Comparison of ENCODE assay signal across 15 cellular contexts in the genomic region with DNA sequence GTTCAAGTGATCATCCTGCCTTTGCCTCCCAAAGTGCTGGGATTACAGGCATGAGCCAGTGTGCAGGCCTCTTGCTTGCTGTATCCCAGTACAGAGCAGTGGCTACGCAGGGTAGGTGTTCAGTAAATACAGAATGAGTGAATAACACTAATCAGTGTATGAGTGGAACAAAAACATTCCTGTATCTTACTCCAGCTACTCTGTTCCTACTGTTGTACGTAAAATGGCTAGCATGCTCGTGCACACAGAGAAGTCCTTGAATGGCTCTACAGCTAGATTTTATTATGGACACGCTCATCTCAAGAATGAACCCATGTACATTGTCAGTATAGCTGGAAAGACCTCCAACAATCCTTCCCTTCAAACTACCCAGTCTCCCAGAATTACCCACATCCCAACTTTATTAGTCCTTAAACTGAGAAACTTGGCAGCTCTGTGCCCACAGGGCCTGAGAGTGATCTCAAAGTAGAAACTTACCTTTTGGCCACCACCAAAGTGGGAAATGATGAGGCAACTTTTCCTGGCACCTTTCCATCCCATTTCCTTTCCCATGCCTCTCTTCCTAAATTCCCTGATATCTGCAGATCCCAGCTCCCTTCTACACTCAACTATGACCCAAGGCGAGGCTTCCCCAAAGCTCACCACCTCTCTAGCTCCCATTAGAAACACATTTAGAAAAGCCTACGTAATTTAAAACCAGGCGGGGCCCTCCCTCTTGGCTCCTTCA.
A peak's percentile ranks its signal among the peaks of the same experiment; 100 is the strongest.
DNase-seq lines count a peak whose midpoint lies in the region; ATAC-seq, FAIRE-seq and TF ChIP-seq lines count a peak whose summit lies in the region.
"Had no signal": no experiment of that assay in that cellular context is flagged by ENCODE, and none has a peak within 500 bp of the region (broad histone marks: within the 10 kb centered on the region; RNA-seq: fewer than 3 reads in every experiment).

No MANE protein-coding gene starts in this region.

- POLR2A ChIA-PET in T-cell (lab: Charles Lee): interaction anchor here in 1 of 2 donors (0.5 to 0.7 kb wide), 3 partner anchors 14 to 172 kb away, joined by 3 read pairs; no protein-coding TSS in a partner anchor

- H3K27ac Mint-ChIP-seq in T-cell: peak overlapping the region; percentile 84 to 87
- peak overlapping the region; percentile 50 for H3K27ac Mint-ChIP-seq in stimulated activated memory B cell treated with anti-CD40 and anti-IgM and Interleukin-4, amounts not matched to agents 10 μg/mL and 1 μg/mL and 100 μg/mL, for 72 hours

- no peaks in the 10 kb centered on the region for H3K36me3 ChIP-seq in esophagus squamous epithelium
- H3K36me3 ChIP-seq in kidney (ENCODE audit: control insufficient read depth in 1 of 2, insufficient read depth in 2 of 2, low read length in 2 of 2): no peaks in the 10 kb centered on the region
- H3K36me3 ChIP-seq: brain microvascular endothelial cell had no signal

- no peak for FAIRE-seq in kidney (lab: Jason Lieb, UNC)
- FAIRE-seq: K562 had no signal

- intact Hi-C loops in left colon (cut with DNase I, micrococcal nuclease): no loop called here
- intact Hi-C loops in esophagus squamous epithelium (cut with DNase I): no loop called here
- intact Hi-C loops in kidney (cut with DNase I): no loop called here

- peaks cover 0 to 36% (median 12%) of the 10 kb centered on the region in 3 donors for H3K4me1 ChIP-seq in esophagus squamous epithelium
- H3K4me1 ChIP-seq in kidney (ENCODE audit: control insufficient read depth in 1 of 2, insufficient read depth in 1 of 2, low read depth in 1 of 2, low read length in 2 of 2): peaks cover 3 to 8% of the 10 kb centered on the region in 2 donors

- H3K9me3 ChIP-seq in esophagus squamous epithelium (no peaks in the 10 kb centered on the region), kidney (ENCODE audit: control insufficient read depth in 1 of 2, low read length in 2 of 2) (no peaks in the 10 kb centered on the region)

- peak; percentile 7 for DNase-seq in NCI-H748 (lab: John Stamatoyannopoulos, UW; ENCODE audit: unreplicated experiment)
- no peak for DNase-seq in NCI-H748 treated with DMSO at 0.1 percent for 48 hours (lab: John Stamatoyannopoulos, UW)
- DNase-seq in T-cell: no peak
- DNase-seq in fibroblast of the aortic adventitia (ENCODE audit: low read depth): peak; percentile 42
- DNase-seq in left colon: no peak
- DNase-seq in esophagus squamous epithelium (lab: John Stamatoyannopoulos, UW): no peak
- DNase-seq in kidney: no peak
- DNase-seq: 8988T; activated CD4-positive, alpha-beta T cell treated with anti-CD3 and anti-CD28 coated beads, Interleukin-2, amount 50 U/mL, for 1 hour; glutamatergic neuron; NCI-H1436; T-helper 9 cell had no signal

- H3K4me3 Mint-ChIP-seq in T-cell: peak overlapping the region in 1 of 3 donors; percentile 1
- no peak overlapping the region for H3K4me3 Mint-ChIP-seq in stimulated activated memory B cell treated with anti-CD40 and anti-IgM and Interleukin-4, amounts not matched to agents 10 μg/mL and 1 μg/mL and 100 μg/mL, for 72 hours

- H3K4me1 Mint-ChIP-seq in T-cell: peaks cover 75 to 78% (median 78%) of the 10 kb centered on the region in 3 donors
- H3K4me1 Mint-ChIP-seq in stimulated activated memory B cell treated with anti-CD40 and anti-IgM and Interleukin-4, amounts not matched to agents 10 μg/mL and 1 μg/mL and 100 μg/mL, for 72 hours: peaks cover 31% of the 10 kb centered on the region

- TF ChIP-seq CTCF in fibroblast of the aortic adventitia (IDR thresholded peaks at IDR 0.05; ENCODE audit: insufficient read depth, low read length) (no peak), esophagus squamous epithelium (IDR thresholded peaks at IDR 0.05) (no peak), kidney (IDR thresholded peaks at IDR 0.05; ENCODE audit: borderline replicate concordance, extremely low read depth, insufficient read depth) (no peak)

- CTCF ChIA-PET in T-cell (lab: Charles Lee): interaction anchor here (0.6 to 1.1 kb wide), 6 partner anchors 11 to 1534 kb away, joined by 3 read pairs; no protein-coding TSS in a partner anchor

- WGBS in esophagus squamous epithelium, 2 donors: 80 to 85% methylated on average over 6 to 7 of the region's 7 CpGs

- no peaks in the 10 kb centered on the region for H3K27me3 Mint-ChIP-seq in T-cell
- H3K27me3 Mint-ChIP-seq in stimulated activated memory B cell treated with anti-CD40 and anti-IgM and Interleukin-4, amounts not matched to agents 10 μg/mL and 1 μg/mL and 100 μg/mL, for 72 hours: no peaks in the 10 kb centered on the region

- H3K4me3 ChIP-seq in fibroblast of the aortic adventitia (ENCODE audit: low read depth, low read length) (no peak overlapping the region), esophagus squamous epithelium (no peak overlapping the region), kidney (ENCODE audit: low read length in 2 of 2) (no peak overlapping the region)
- H3K4me3 ChIP-seq: K562 had no signal

- no peaks in the 10 kb centered on the region for H3K9me3 Mint-ChIP-seq in T-cell
- H3K9me3 Mint-ChIP-seq in stimulated activated memory B cell treated with anti-CD40 and anti-IgM and Interleukin-4, amounts not matched to agents 10 μg/mL and 1 μg/mL and 100 μg/mL, for 72 hours: no peaks in the 10 kb centered on the region

- H3K36me3 Mint-ChIP-seq in T-cell: peaks cover 13% of the 10 kb centered on the region
- H3K36me3 Mint-ChIP-seq in stimulated activated memory B cell treated with anti-CD40 and anti-IgM and Interleukin-4, amounts not matched to agents 10 μg/mL and 1 μg/mL and 100 μg/mL, for 72 hours: peaks cover 6% of the 10 kb centered on the region

- ATAC-seq in T-cell (replicated peaks in 1 of 4): no peak
- no peak for ATAC-seq in stimulated activated memory B cell treated with anti-CD40 and anti-IgM and Interleukin-4, amounts not matched to agents 10 μg/mL and 1 μg/mL and 100 μg/mL, for 72 hours
- ATAC-seq in left colon: no peak
- ATAC-seq: K562 had no signal

- H3K27ac ChIP-seq in esophagus squamous epithelium (peak overlapping the region in 2 of 4 donors; percentile 49 to 73), kidney (ENCODE audit: low read depth in 2 of 2, low read length in 2 of 2) (no peak overlapping the region)
- H3K27ac ChIP-seq: brain microvascular endothelial cell had no signal

- TF ChIP-seq POLR2A in esophagus squamous epithelium (IDR thresholded peaks at IDR 0.05): no peak

- H3K27me3 ChIP-seq in esophagus squamous epithelium: no peaks in the 10 kb centered on the region
- H3K27me3 ChIP-seq: brain microvascular endothelial cell had no signal

- H3K9ac ChIP-seq in kidney (ENCODE audit: low read length in 2 of 2): no peak overlapping the region

Comparison
In these comparisons a context has a peak if more than half of its experiments do, and no peak if none do; other contexts are left out.
1. DNase-seq: peak in NCI-H748 (single experiment) and fibroblast of the aortic adventitia (single experiment); none in NCI-H748 treated with DMSO at 0.1 percent for 48 hours (single experiment), T-cell (0 of 34), left colon (0 of 2), esophagus squamous epithelium (single experiment) and kidney (single experiment).